7 cellular contexts compared by ENCODE assay signal in genomic region chr17:78381601-78382168, GRCh38. TPM values are rescaled to one million over a fixed set of nuclear protein-coding genes. Genes with fewer than 3 reads are reported as not detected.
DNase-seq lines count a peak whose midpoint lies in the region; ATAC-seq and TF ChIP-seq lines count a peak whose summit lies in the region.

No MANE protein-coding gene starts in this region.

- peaks cover 17% of the 10 kb centered on the region for H3K36me3 Mint-ChIP-seq in activated B cell treated with CpG ODN at 0.5 μM for 24 hours (ENCODE audit: low read depth)

- H3K27ac Mint-ChIP-seq in activated B cell treated with CpG ODN at 0.5 μM for 24 hours: peak overlapping the region; percentile 81

- peak; percentile 32 for ATAC-seq in HG03354 (IDR thresholded peaks at IDR 0.05; ENCODE audit: poor library complexity, severe bottlenecking, unreplicated experiment)
- ATAC-seq in activated B cell treated with CpG ODN at 0.5 μM for 24 hours (ENCODE audit: low read depth): peak; percentile 40
- ATAC-seq in GM19023 (IDR thresholded peaks at IDR 0.05; ENCODE audit: unreplicated experiment): no peak

- POLR2A ChIA-PET in activated B cell treated with CpG ODN at 0.5 μM for 24 hours (lab: Charles Lee): interaction anchor here (0.7 to 1.1 kb wide), 3 partner anchors 12 to 223 kb away, joined by 3 to 4 read pairs (median 4); no protein-coding TSS in a partner anchor

- peak overlapping the region; percentile 73 for H3K4me3 Mint-ChIP-seq in activated B cell treated with CpG ODN at 0.5 μM for 24 hours

- no peaks in the 10 kb centered on the region for H3K9me3 Mint-ChIP-seq in activated B cell treated with CpG ODN at 0.5 μM for 24 hours

- no peak for TF ChIP-seq CTCF in activated B cell treated with CpG ODN at 0.5 μM for 24 hours (IDR thresholded peaks at IDR 0.05)

- H3K27me3 Mint-ChIP-seq in activated B cell treated with CpG ODN at 0.5 μM for 24 hours: no peaks in the 10 kb centered on the region

- peaks cover 76% of the 10 kb centered on the region for H3K4me1 Mint-ChIP-seq in activated B cell treated with CpG ODN at 0.5 μM for 24 hours

- DNase-seq in activated B cell treated with CpG ODN at 0.5 μM for 24 hours (no peak), erythroblast (lab: John Stamatoyannopoulos, UW) (peak; percentile 52 to 59), NCI-H128 (lab: John Stamatoyannopoulos, UW; ENCODE audit: unreplicated experiment) (no peak), NCI-H524 treated with DMSO at 0.1 percent for 48 hours (lab: John Stamatoyannopoulos, UW) (no peak)
- DNase-seq in stimulated activated CD4-positive, alpha-beta T cell treated with anti-CD3 and anti-CD28 coated beads, Interleukin-4, amount 100 ng/mL, for 1 hour: peak; percentile 50

- intact Hi-C loops in activated B cell treated with CpG ODN at 0.5 μM for 24 hours (cut with micrococcal nuclease): no loop called here

- CTCF ChIA-PET in activated B cell treated with CpG ODN at 0.5 μM for 24 hours (lab: Charles Lee): interaction anchor here (0.7 to 1.8 kb wide), 4 partner anchors 21 to 91 kb away, joined by 3 to 8 read pairs (median 6); no protein-coding TSS in a partner anchor

- TF ChIP-seq POLR2A in erythroblast (IDR thresholded peaks at IDR 0.05; ENCODE audit: low read length): no peak

RNA-seq across cellular contexts. Expression of gene PGS1, which starts 3.2 kb away (rescaled TPM):
- total RNA-seq in activated B cell treated with CpG ODN at 0.5 μM for 24 hours: 55.2 and 76.1 TPM in 2 replicates

RNA-seq across cellular contexts. Expression of gene SOCS3, which starts 21.8 kb away (rescaled TPM):
- total RNA-seq in activated B cell treated with CpG ODN at 0.5 μM for 24 hours: 79.9 and 80.9 TPM in 2 replicates

Comparison
In these comparisons a context has a peak if more than half of its experiments do, and no peak if none do; other contexts are left out.
1. DNase-seq: peak in erythroblast (2 of 2) and stimulated activated CD4-positive, alpha-beta T cell treated with anti-CD3 and anti-CD28 coated beads, Interleukin-4, amount 100 ng/mL, for 1 hour (single experiment); none in activated B cell treated with CpG ODN at 0.5 μM for 24 hours (single experiment), NCI-H128 (single experiment) and NCI-H524 treated with DMSO at 0.1 percent for 48 hours (single experiment).